8 cellular contexts compared by ENCODE assay signal in genomic region chr2:200810252-200810650, GRCh38. TPM values are rescaled to one million over a fixed set of nuclear protein-coding genes. Genes with fewer than 3 reads are reported as not detected.
DNase-seq lines count a peak whose midpoint lies in the region; ATAC-seq and TF ChIP-seq lines count a peak whose summit lies in the region.

No MANE protein-coding gene starts in this region.

- H3K4me3 ChIP-seq in Caco-2 (ENCODE audit: low read depth, low read length), result peak overlapping the region; percentile 45
- H3K4me3 ChIP-seq in NT2/D1 (ENCODE audit: insufficient read length, low read depth), result no peak overlapping the region

- H3K4me1 Mint-ChIP-seq in Caco-2 (ENCODE audit: low read depth, unreplicated experiment), result peaks cover 16% of the 10 kb centered on the region
- peaks cover 38% of the 10 kb centered on the region for H3K4me1 Mint-ChIP-seq in endothelial cell (ENCODE audit: unreplicated experiment)

- TF ChIP-seq CTCF in Caco-2 (IDR thresholded peaks at IDR 0.05; ENCODE audit: insufficient read depth in 1 of 2, low read depth in 1 of 2, low read length in 1 of 2, severe bottlenecking in 1 of 2, unreplicated experiment in 1 of 2) (no peak), endothelial cell (IDR thresholded peaks at IDR 0.05; ENCODE audit: unreplicated experiment) (no peak), omental fat pad (IDR thresholded peaks at IDR 0.05) (no peak)

- H3K4me1 ChIP-seq in Caco-2, result peaks cover 22% of the 10 kb centered on the region
- no peaks in the 10 kb centered on the region for H3K4me1 ChIP-seq in NT2/D1 (ENCODE audit: insufficient read depth, insufficient read length)

- no peaks in the 10 kb centered on the region for H3K9me3 Mint-ChIP-seq in Caco-2 (ENCODE audit: unreplicated experiment)
- H3K9me3 Mint-ChIP-seq in endothelial cell (ENCODE audit: unreplicated experiment), result no peaks in the 10 kb centered on the region

- H3K9ac ChIP-seq in NT2/D1 (ENCODE audit: insufficient read length, low read depth), result peak overlapping the region; percentile 82

- H3K36me3 ChIP-seq in Caco-2 (ENCODE audit: control insufficient read depth, insufficient read depth, low read length) (0 out of 2 replicates have a peak, but pooled peaks cover 3% of the 10 kb centered on the region), NT2/D1 (ENCODE audit: insufficient read depth, insufficient read length, low read length) (peaks cover 26% of the 10 kb centered on the region)

- ATAC-seq in omental fat pad (ENCODE audit: low FRiP score), result peak; percentile 1
- ATAC-seq in GM18511 (IDR thresholded peaks at IDR 0.05; ENCODE audit: unreplicated experiment), result no peak
- ATAC-seq in HG03432 (IDR thresholded peaks at IDR 0.05; ENCODE audit: unreplicated experiment), result no peak

- no peak for DNase-seq in Caco-2
- DNase-seq in NT2/D1 (ENCODE audit: low read depth, low spot score), result no peak
- peak; percentile 25 for DNase-seq in endothelial cell (ENCODE audit: low spot score)
- no peak for DNase-seq in omental fat pad (ENCODE audit: low spot score)
- no peak for DNase-seq in NCI-H2171 (lab: John Stamatoyannopoulos, UW)
- no peak for DNase-seq in NCI-H2081 treated with DMSO at 0.1 percent for 48 hours (lab: John Stamatoyannopoulos, UW)

- H3K9me3 ChIP-seq in Caco-2 (no peaks in the 10 kb centered on the region), NT2/D1 (ENCODE audit: insufficient read depth, low read length) (no peaks in the 10 kb centered on the region)

- H3K36me3 Mint-ChIP-seq in Caco-2 (ENCODE audit: insufficient read depth, unreplicated experiment), result peaks cover 37% of the 10 kb centered on the region
- peaks cover 29% of the 10 kb centered on the region for H3K36me3 Mint-ChIP-seq in endothelial cell (ENCODE audit: low read depth, unreplicated experiment)

- POLR2A ChIA-PET in Caco-2 (lab: Charles Lee), result interaction anchor here (0.6 to 1.4 kb wide), 2 partner anchors 62 to 102 kb away, joined by 3 to 7 read pairs; no protein-coding TSS in a partner anchor

- peak overlapping the region; percentile 89 for H3K4me3 Mint-ChIP-seq in Caco-2 (ENCODE audit: unreplicated experiment)
- H3K4me3 Mint-ChIP-seq in endothelial cell (ENCODE audit: unreplicated experiment), result peak overlapping the region; percentile 89

- H3K27me3 ChIP-seq in Caco-2 (replicated peaks; ENCODE audit: control insufficient read depth, insufficient read depth, low read length), result no peaks in the 10 kb centered on the region
- H3K27me3 ChIP-seq in NT2/D1 (ENCODE audit: insufficient read depth, insufficient read length), result no peaks in the 10 kb centered on the region

- no peaks in the 10 kb centered on the region for H3K27me3 Mint-ChIP-seq in Caco-2 (ENCODE audit: insufficient read depth, unreplicated experiment)
- peaks cover 22% of the 10 kb centered on the region for H3K27me3 Mint-ChIP-seq in endothelial cell (ENCODE audit: unreplicated experiment)

- H3K27ac Mint-ChIP-seq in Caco-2 (ENCODE audit: unreplicated experiment) (peak overlapping the region; percentile 43), endothelial cell (ENCODE audit: unreplicated experiment) (peak overlapping the region; percentile 75)

- intact Hi-C loops in Caco-2 (cut with micrococcal nuclease; ENCODE audit: unreplicated experiment), result loop anchor here (2.0 to 10.0 kb wide), 2 partner anchors 55 to 235 kb away; partner anchors contain the start of gene CLK1

- CTCF ChIA-PET in Caco-2 (lab: Charles Lee), result interaction anchor here (0.6 to 1.4 kb wide), 2 partner anchors 41 to 79 kb away, joined by 4 read pairs; no protein-coding TSS in a partner anchor

- no TSS peak for BruUV-seq in Caco-2 (replicated peaks; lab: Mats Ljungman, UMichigan)

RNA-seq across cellular contexts. Expression of gene BZW1, which starts 1.5 kb away (rescaled TPM):
- total RNA-seq in Caco-2 (2022) (322 and 325 TPM in 2 replicates), endothelial cell (ENCODE audit: unreplicated experiment) (302 TPM), omental fat pad (100 to 1,000 TPM; 248 to 368 (median 315) TPM)

RNA-seq across cellular contexts. Expression of gene CLK1, which starts 54.2 kb away (rescaled TPM):
- 62.6 and 68.0 TPM in 2 replicates for total RNA-seq in Caco-2 (2022)
- 92.6 TPM for total RNA-seq in endothelial cell (ENCODE audit: unreplicated experiment)
- 100 to 1,000 TPM; 115 to 224 (median 126) TPM for total RNA-seq in omental fat pad
